In genomic region chr19:861756-862528, GRCh38 we compare ENCODE assay signal across 8 cellular contexts.
DNase-seq lines count a peak whose midpoint lies in the region; ATAC-seq and TF ChIP-seq lines count a peak whose summit lies in the region.

No MANE protein-coding gene starts in this region.

- no peak overlapping the region for H3K4me3 ChIP-seq in choroid plexus epithelial cell (ENCODE audit: low read depth, low read length)

- TF ChIP-seq CTCF in choroid plexus epithelial cell (conservative IDR thresholded peaks at IDR 0.05; ENCODE audit: low read depth, low read length), result no peak

- DNase-seq in EL, result peak; percentile 25
- peak; percentile 37 for DNase-seq in NCI-H1105 (lab: John Stamatoyannopoulos, UW)
- peak; percentile 31 for DNase-seq in choroid plexus epithelial cell (ENCODE audit: low read depth)
- DNase-seq in retina, result peak; percentile 36
- no peak for DNase-seq in NCI-H2081 (lab: John Stamatoyannopoulos, UW)
- DNase-seq in middle frontal gyrus (ENCODE audit: extremely low spot score, low spot score), result no peak

- ATAC-seq in activated CD4-positive, CD25-positive, alpha-beta regulatory T cell treated with anti-CD3 and anti-CD28 coated beads, Interleukin-2, amount 50 U/mL, for 24 hours, result peak; percentile 24 to 26
- no peak for ATAC-seq in GM18873 (IDR thresholded peaks at IDR 0.05; ENCODE audit: low FRiP score, unreplicated experiment)

Comparison
In these comparisons a context has a peak if more than half of its experiments do, and no peak if none do; other contexts are left out.
1. DNase-seq: peak in EL (single experiment), NCI-H1105 (single experiment), choroid plexus epithelial cell (single experiment) and retina (single experiment); none in NCI-H2081 (0 of 2) and middle frontal gyrus (single experiment).